14 cellular contexts compared by ENCODE assay signal in genomic region chr2:23376972-23377371, GRCh38. TPM values are rescaled to one million over a fixed set of nuclear protein-coding genes. Genes with fewer than 3 reads are reported as not detected.
DNase-seq lines count a peak whose midpoint lies in the region; ATAC-seq and TF ChIP-seq lines count a peak whose summit lies in the region.
"Had no signal": no experiment of that assay in that cellular context is flagged by ENCODE, and none has a peak within 500 bp of the region (broad histone marks: within the 10 kb centered on the region; RNA-seq: fewer than 3 reads in every experiment).

No MANE protein-coding gene starts in this region.

- H3K9me3 ChIP-seq in trophoblast cell (ENCODE audit: insufficient read depth, low read depth, low read length) (no peaks in the 10 kb centered on the region), suprapubic skin (no peaks in the 10 kb centered on the region), left lung (no peaks in the 10 kb centered on the region)
- H3K9me3 ChIP-seq: A549, BE2C had no signal

- H2BK5ac ChIP-seq in trophoblast cell (ENCODE audit: low read depth, low read length, poor library complexity) = no peak overlapping the region

- no peaks in the 10 kb centered on the region for H3K79me2 ChIP-seq in trophoblast cell (ENCODE audit: control insufficient read depth, insufficient read depth, low read length, poor library complexity)

- ATAC-seq in left lung = no peak
- ATAC-seq: A549 had no signal

- TF ChIP-seq POLR2A in suprapubic skin (IDR thresholded peaks at IDR 0.05) = no peak

- no peak overlapping the region for H4K8ac ChIP-seq in trophoblast cell (ENCODE audit: low read depth, low read length)

- H3K4me1 ChIP-seq in trophoblast cell (ENCODE audit: control insufficient read depth in 1 of 2, insufficient read depth in 2 of 2, low read length in 2 of 2) = peaks cover 2 to 5% of the 10 kb centered on the region in 2 experiments
- peaks cover 8% of the 10 kb centered on the region for H3K4me1 ChIP-seq in suprapubic skin
- no peaks in the 10 kb centered on the region for H3K4me1 ChIP-seq in left lung

- H3K4me3 ChIP-seq in fibroblast of pulmonary artery (replicated peaks; ENCODE audit: low read depth, low read length) (no peak overlapping the region), trophoblast cell (ENCODE audit: low read depth, low read length) (no peak overlapping the region), suprapubic skin (no peak overlapping the region), left lung (no peak overlapping the region)
- H3K4me3 ChIP-seq: A549 had no signal

- H3K4ac ChIP-seq in trophoblast cell (ENCODE audit: low read depth, low read length) = no peak overlapping the region

- H3K27me3 ChIP-seq in trophoblast cell (ENCODE audit: insufficient read depth, low read length) (no peaks in the 10 kb centered on the region), suprapubic skin (no peaks in the 10 kb centered on the region), left lung (peaks cover 0 to 26% of the 10 kb centered on the region in 2 donors)
- H3K27me3 ChIP-seq: BE2C had no signal

- TF ChIP-seq CTCF in fibroblast of pulmonary artery (IDR thresholded peaks at IDR 0.05; ENCODE audit: low read length, missing control alignments) (no peak), suprapubic skin (IDR thresholded peaks at IDR 0.05) (no peak), left lung (IDR thresholded peaks at IDR 0.05) (no peak)

- no peak overlapping the region for H3K18ac ChIP-seq in trophoblast cell (ENCODE audit: low read length)

- intact Hi-C loops in left lung (cut with DNase I) = no loop called here

- no peak overlapping the region for H2BK12ac ChIP-seq in trophoblast cell (ENCODE audit: low read length)

- peak; percentile 94 for DNase-seq in NCI-H226
- peak; percentile 90 for DNase-seq in amniotic epithelial cell (ENCODE audit: low read depth)
- DNase-seq in fibroblast of pulmonary artery (ENCODE audit: low read depth) = peak; percentile 69
- DNase-seq in trophoblast cell = peak in 1 of 2 donors; percentile 70
- no peak for DNase-seq in suprapubic skin (ENCODE audit: low spot score in 2 of 2)
- DNase-seq in left lung = no peak
- no peak for DNase-seq in stimulated activated naive CD4-positive, alpha-beta T cell (lab: John Stamatoyannopoulos, UW)
- DNase-seq: BE2C; CD4-positive, alpha-beta memory T cell; DMS79 treated with DMSO at 0.1 percent for 48 hours; GDM1 had no signal

- peak overlapping the region; percentile 4 for H2AK5ac ChIP-seq in trophoblast cell (ENCODE audit: low read length)

- H3K14ac ChIP-seq in trophoblast cell (ENCODE audit: low read length) = no peak overlapping the region

- no peak overlapping the region for H3K9ac ChIP-seq in trophoblast cell (ENCODE audit: low read length)

- H3K27ac ChIP-seq in trophoblast cell (ENCODE audit: low read depth, low read length) (no peak overlapping the region), suprapubic skin (no peak overlapping the region), left lung (no peak overlapping the region)
- H3K27ac ChIP-seq: A549, C4-2B, HL-60 had no signal

- peaks cover 2% of the 10 kb centered on the region for H3K79me1 ChIP-seq in trophoblast cell (ENCODE audit: low read length)

- no peak for TF ChIP-seq EP300 in suprapubic skin (IDR thresholded peaks at IDR 0.05)

- no peak overlapping the region for H2BK120ac ChIP-seq in trophoblast cell (ENCODE audit: insufficient read depth, low read length, poor library complexity)

- H3K36me3 ChIP-seq in trophoblast cell (ENCODE audit: control insufficient read depth in 1 of 2, insufficient read depth in 2 of 2, low read length in 2 of 2) = no peaks in the 10 kb centered on the region
- no peaks in the 10 kb centered on the region for H3K36me3 ChIP-seq in suprapubic skin
- no peaks in the 10 kb centered on the region for H3K36me3 ChIP-seq in left lung
- H3K36me3 ChIP-seq: BE2C had no signal

- no peak overlapping the region for H3K4me2 ChIP-seq in trophoblast cell (ENCODE audit: low read length)
- H3K4me2 ChIP-seq: A549 had no signal

- no peak overlapping the region for H4K91ac ChIP-seq in trophoblast cell (ENCODE audit: low read depth, low read length)

- no peak overlapping the region for H4K12ac ChIP-seq in trophoblast cell (ENCODE audit: low read depth, low read length)

- no peak overlapping the region for H2AFZ ChIP-seq in trophoblast cell (ENCODE audit: insufficient read depth, low read length, poor library complexity)

- no CpG with 5 or more reads among the region's 8 CpGs for WGBS in trophoblast cell (ENCODE audit: extremely low coverage, insufficient coverage, insufficient read length)
- 73% methylated on average over 8 of the region's 8 CpGs for WGBS in suprapubic skin

- no peak overlapping the region for H3K23ac ChIP-seq in trophoblast cell (ENCODE audit: low read length)

RNA-seq across cellular contexts. Expression of gene KLHL29, which starts 8.0 kb away (rescaled TPM):
- 6.9 and 7.0 TPM in 2 replicates for polyA plus RNA-seq in trophoblast cell (2013)
- total RNA-seq in suprapubic skin = 10 to 100 TPM; 17.1 to 30.8 (median 20.7) TPM
- 10 to 100 TPM in 1 of 2 donors, 1 to 10 TPM in 1; 9.5 to 10.5 TPM for total RNA-seq in left lung

Comparison
In these comparisons a context has a peak if more than half of its experiments do, and no peak if none do; other contexts are left out.
1. DNase-seq: peak in NCI-H226 (single experiment), amniotic epithelial cell (single experiment) and fibroblast of pulmonary artery (single experiment); none in suprapubic skin (0 of 2), left lung (0 of 2) and stimulated activated naive CD4-positive, alpha-beta T cell (0 of 6).